ENCODE assay signal across 8 cellular contexts in genomic region chr1:214549604-214550338, GRCh38. TPM values are rescaled to one million over a fixed set of nuclear protein-coding genes. Genes with fewer than 3 reads are reported as not detected.
DNase-seq lines count a peak whose midpoint lies in the region; ATAC-seq and TF ChIP-seq lines count a peak whose summit lies in the region.

No MANE protein-coding gene starts in this region.

- no peaks in the 10 kb centered on the region for H3K36me3 Mint-ChIP-seq in stimulated activated naive B cell treated with anti-CD40 and anti-IgM and Interleukin-4, amounts not matched to agents 10 μg/mL and 1 μg/mL and 100 μg/mL, for 72 hours

- H3K27ac ChIP-seq in left ventricle myocardium inferior (replicated peaks) (peak overlapping the region; percentile 100), vagina (peak overlapping the region; percentile 98)

- peaks cover 40 to 47% of the 10 kb centered on the region in 2 donors for H3K27me3 Mint-ChIP-seq in stimulated activated naive B cell treated with anti-CD40 and anti-IgM and Interleukin-4, amounts not matched to agents 10 μg/mL and 1 μg/mL and 100 μg/mL, for 72 hours

- peak overlapping the region in 1 of 2 donors; percentile 30 for H3K4me3 Mint-ChIP-seq in stimulated activated naive B cell treated with anti-CD40 and anti-IgM and Interleukin-4, amounts not matched to agents 10 μg/mL and 1 μg/mL and 100 μg/mL, for 72 hours

- H3K27ac Mint-ChIP-seq in stimulated activated naive B cell treated with anti-CD40 and anti-IgM and Interleukin-4, amounts not matched to agents 10 μg/mL and 1 μg/mL and 100 μg/mL, for 72 hours: no peak overlapping the region

- TF ChIP-seq CTCF in left ventricle myocardium inferior (IDR thresholded peaks at IDR 0.05; ENCODE audit: borderline replicate concordance) (peak; percentile 31), vagina (IDR thresholded peaks at IDR 0.05) (no peak)

- no peak for TF ChIP-seq POLR2A in vagina (IDR thresholded peaks at IDR 0.05)

- H3K4me3 ChIP-seq in left ventricle myocardium inferior (peak overlapping the region; percentile 88), adipocyte (ENCODE audit: low read length) (peak overlapping the region; percentile 92), vagina (peak overlapping the region; percentile 55 to 90)

- no peak for DNase-seq in left ventricle myocardium inferior
- DNase-seq in Right ventricle myocardium inferior (ENCODE audit: missing footprints): no peak
- peak; percentile 64 for DNase-seq in adipocyte (ENCODE audit: low read depth)
- DNase-seq in kidney glomerular epithelial cell (lab: John Stamatoyannopoulos, UW): peak; percentile 40
- DNase-seq in vagina (ENCODE audit: extremely low spot score in 2 of 2): no peak
- no peak for DNase-seq in stimulated activated naive B cell treated with anti-CD40 and anti-IgM and Interleukin-4, amounts not matched to agents 10 μg/mL and 1 μg/mL and 100 μg/mL, for 72 hours
- DNase-seq in occipital lobe (lab: John Stamatoyannopoulos, UW): no peak

- peaks cover 76% of the 10 kb centered on the region for H3K4me1 ChIP-seq in left ventricle myocardium inferior
- peaks cover 46% of the 10 kb centered on the region for H3K4me1 ChIP-seq in adipocyte (ENCODE audit: control insufficient read depth, insufficient read depth, low read length)
- peaks cover 51% of the 10 kb centered on the region for H3K4me1 ChIP-seq in vagina

- H3K27me3 ChIP-seq in left ventricle myocardium inferior (ENCODE audit: low read depth): no peaks in the 10 kb centered on the region
- no peaks in the 10 kb centered on the region for H3K27me3 ChIP-seq in adipocyte (replicated peaks; ENCODE audit: control insufficient read depth, insufficient read depth, low read length)
- no peaks in the 10 kb centered on the region for H3K27me3 ChIP-seq in vagina

- peaks cover 5 to 14% of the 10 kb centered on the region in 2 donors for H3K4me1 Mint-ChIP-seq in stimulated activated naive B cell treated with anti-CD40 and anti-IgM and Interleukin-4, amounts not matched to agents 10 μg/mL and 1 μg/mL and 100 μg/mL, for 72 hours

- no peak for ATAC-seq in Right ventricle myocardium inferior
- no peak for ATAC-seq in stimulated activated naive B cell treated with anti-CD40 and anti-IgM and Interleukin-4, amounts not matched to agents 10 μg/mL and 1 μg/mL and 100 μg/mL, for 72 hours (replicated peaks)
- ATAC-seq in HG02759 (IDR thresholded peaks at IDR 0.05; ENCODE audit: unreplicated experiment): no peak

- H3K36me3 ChIP-seq in left ventricle myocardium inferior: no peaks in the 10 kb centered on the region
- no peaks in the 10 kb centered on the region for H3K36me3 ChIP-seq in adipocyte (ENCODE audit: control insufficient read depth, insufficient read depth, low read length, severe bottlenecking)
- no peaks in the 10 kb centered on the region for H3K36me3 ChIP-seq in vagina

- no peaks in the 10 kb centered on the region for H3K9me3 Mint-ChIP-seq in stimulated activated naive B cell treated with anti-CD40 and anti-IgM and Interleukin-4, amounts not matched to agents 10 μg/mL and 1 μg/mL and 100 μg/mL, for 72 hours

- no peaks in the 10 kb centered on the region for H3K9me3 ChIP-seq in left ventricle myocardium inferior (replicated peaks)
- H3K9me3 ChIP-seq in adipocyte (ENCODE audit: control insufficient read depth, low read length): no peaks in the 10 kb centered on the region
- no peaks in the 10 kb centered on the region for H3K9me3 ChIP-seq in vagina

- peak overlapping the region; percentile 98 for H3K9ac ChIP-seq in adipocyte (ENCODE audit: low read length)

- intact Hi-C loops in left ventricle myocardium inferior (cut with micrococcal nuclease) (loop anchor here (5.0 kb wide), 1 partner anchor 212 kb away; no protein-coding TSS in a partner anchor), Right ventricle myocardium inferior (cut with DNase I) (loop anchor here (5.0 to 10.0 kb wide), 3 partner anchors 107 to 215 kb away; no protein-coding TSS in a partner anchor), vagina (cut with DNase I) (loop anchor here (10.0 kb wide), 1 partner anchor 265 kb away; the partner anchor contains the start of gene SMYD2)

RNA-seq across cellular contexts. Expression of gene PTPN14, which starts 1.6 kb away (rescaled TPM):
- total RNA-seq in left ventricle myocardium inferior: 32.5 TPM
- 23.0 TPM for total RNA-seq in Right ventricle myocardium inferior
- 24.3 TPM for total RNA-seq in vagina
- total RNA-seq in occipital lobe: 2.7 TPM

RNA-seq across cellular contexts. Expression of gene CENPF, which starts 53.2 kb away (rescaled TPM):
- total RNA-seq in left ventricle myocardium inferior: 1.7 TPM
- 0.97 TPM for total RNA-seq in Right ventricle myocardium inferior
- 6.4 TPM for total RNA-seq in vagina
- 15.6 TPM for total RNA-seq in occipital lobe

Comparison
In these comparisons a context has a peak if more than half of its experiments do, and no peak if none do; other contexts are left out.
1. DNase-seq: peak in adipocyte (single experiment) and kidney glomerular epithelial cell (single experiment); none in left ventricle myocardium inferior (single experiment), Right ventricle myocardium inferior (single experiment), vagina (0 of 2), stimulated activated naive B cell treated with anti-CD40 and anti-IgM and Interleukin-4, amounts not matched to agents 10 μg/mL and 1 μg/mL and 100 μg/mL, for 72 hours (single experiment) and occipital lobe (single experiment).
2. Peak in every context shown above with its lines, with median percentiles within 50 percentile points of each other: H3K4me3 ChIP-seq.